Comparison of ENCODE assay signal across 8 cellular contexts in genomic region chr17:7213895-7214299, GRCh38. TPM values are rescaled to one million over a fixed set of nuclear protein-coding genes. Genes with fewer than 3 reads are reported as not detected.
DNase-seq lines count a peak whose midpoint lies in the region; ATAC-seq, FAIRE-seq and TF ChIP-seq lines count a peak whose summit lies in the region.

No MANE protein-coding gene starts in this region.

- TF ChIP-seq EP300 in HepG2 (IDR thresholded peaks at IDR 0.05; ENCODE audit: low read depth in 2 of 2, low read length in 2 of 2) (0 out of 4 replicates have a peak, but pooled peaks of 1 of the 2 experiments have one; percentile 54), HepG2 (CRISPR knock-in tag; IDR thresholded peaks at IDR 0.05; ENCODE audit: borderline replicate concordance) (no peak)

- H2AFZ ChIP-seq in SU-DHL-6 (ENCODE audit: low read depth, low read length, severe bottlenecking): no peak overlapping the region
- no peak overlapping the region for H2AFZ ChIP-seq in HepG2 (ENCODE audit: low read length)

- H3K27ac ChIP-seq in SU-DHL-6 (ENCODE audit: low read depth, low read length): no peak overlapping the region
- peak overlapping the region; percentile 53 for H3K27ac ChIP-seq in HepG2 (ENCODE audit: extremely low read length, insufficient read depth, low read length)
- H3K27ac ChIP-seq in stomach smooth muscle (ENCODE audit: low read length): no peak overlapping the region

- CTCF ChIA-PET in HepG2 (lab: Yijun Ruan, JAX; ENCODE audit: low intra/inter-chr PET ratio, low total read pairs): interaction anchor here (1.9 kb wide), 1 partner anchor 168 kb away, joined by 10 read pairs; no protein-coding TSS in a partner anchor

- in situ Hi-C loops in ACHN (cut with HindIII; ENCODE audit: low pct_ligation_motif_present, low pct_unique_long_range_greater_than_20kb, low sequenced_read_pairs) (no loop called here), HepG2 (cut with HindIII; ENCODE audit: extremely low pct_ligation_motif_present, low pct_unique_long_range_greater_than_20kb) (no loop called here)

- H3K9me2 ChIP-seq in SU-DHL-6 (replicated peaks; ENCODE audit: insufficient read depth, low read length): no peaks in the 10 kb centered on the region

- H4K20me1 ChIP-seq in SU-DHL-6 (ENCODE audit: low read depth, low read length) (no peaks in the 10 kb centered on the region), HepG2 (ENCODE audit: insufficient read depth, low read length) (no peaks in the 10 kb centered on the region)

- ATAC-seq in HepG2 (no peak), HG02840 (IDR thresholded peaks at IDR 0.05; ENCODE audit: low FRiP score, unreplicated experiment) (no peak)

- BruUV-seq in HepG2 (replicated peaks; lab: Mats Ljungman, UMichigan): no TSS peak

- H3K27me3 ChIP-seq in SU-DHL-6 (ENCODE audit: low read length) (no peaks in the 10 kb centered on the region), HepG2 (ENCODE audit: control insufficient read depth in 1 of 2, insufficient read depth in 2 of 2, low read length in 2 of 2) (peaks cover 0 to 8% of the 10 kb centered on the region in 2 experiments; a peak in 3 of 5 replicates), stomach smooth muscle (ENCODE audit: control insufficient read depth in 1 of 2, insufficient read depth in 2 of 2, low read length in 2 of 2) (no peaks in the 10 kb centered on the region)

- peak; percentile 56 for FAIRE-seq in HepG2 (lab: Jason Lieb, UNC)

- intact Hi-C loops in HepG2 (cut with micrococcal nuclease; ENCODE audit: unreplicated experiment): loop anchor here (5.0 kb wide), 1 partner anchor 37 kb away; the partner anchor contains the start of gene ASGR1

- H3F3A ChIP-seq in SU-DHL-6 (ENCODE audit: insufficient read depth): peaks cover 5% of the 10 kb centered on the region; the same call in 1 of the 2 replicates

- no peaks in the 10 kb centered on the region for H3K79me2 ChIP-seq in SU-DHL-6 (ENCODE audit: insufficient read depth, low read length)
- H3K79me2 ChIP-seq in HepG2 (ENCODE audit: insufficient read depth, low read length): no peaks in the 10 kb centered on the region

- peak overlapping the region; percentile 67 for H3K4me2 ChIP-seq in SU-DHL-6 (ENCODE audit: low read depth, low read length, poor library complexity, severe bottlenecking)
- peak overlapping the region; percentile 77 for H3K4me2 ChIP-seq in HepG2 (ENCODE audit: low read depth, low read length)

- DNase-seq in ACHN (peak; percentile 73), GM12864 (ENCODE audit: low read depth) (no peak), NCI-H1417 treated with DMSO at 0.1 percent for 48 hours (lab: John Stamatoyannopoulos, UW) (peak; percentile 88), dermis blood vessel endothelial cell (peak; percentile 86), HepG2 (ENCODE audit: low spot score) (peak; percentile 86)

- H3K4me1 ChIP-seq in HepG2 (ENCODE audit: insufficient read depth, low read length) (peaks cover 49% of the 10 kb centered on the region), stomach smooth muscle (ENCODE audit: control insufficient read depth, insufficient read depth, low read length) (peaks cover 52% of the 10 kb centered on the region)

- H3K36me3 ChIP-seq in SU-DHL-6 (ENCODE audit: low read length): no peaks in the 10 kb centered on the region
- no peaks in the 10 kb centered on the region for H3K36me3 ChIP-seq in HepG2 (replicated peaks in 1 of 2; ENCODE audit: control insufficient read depth in 1 of 2, insufficient read depth in 2 of 2, low read length in 2 of 2)
- H3K36me3 ChIP-seq in stomach smooth muscle (ENCODE audit: control insufficient read depth in 2 of 2, insufficient read depth in 2 of 2, low read length in 2 of 2): no peaks in the 10 kb centered on the region

- peak overlapping the region; percentile 42 for H3K4me3 ChIP-seq in GM12864 (ENCODE audit: low read depth, low read length)
- peak overlapping the region; percentile 46 for H3K4me3 ChIP-seq in SU-DHL-6 (ENCODE audit: insufficient read depth, low read length, poor library complexity, severe bottlenecking)
- peak overlapping the region in 2 of 3 experiments; percentile 19 to 68; a peak in 2 of 6 replicates for H3K4me3 ChIP-seq in HepG2 (replicated peaks in 1 of 3; ENCODE audit: insufficient read depth in 1 of 3, low read depth in 2 of 3, low read length in 3 of 3)
- peak overlapping the region; percentile 31 to 83 for H3K4me3 ChIP-seq in stomach smooth muscle (ENCODE audit: low read length in 2 of 2)

- POLR2A ChIA-PET in HepG2 (lab: Yijun Ruan, JAX): interaction anchor here (1.2 to 2.9 kb wide), 7 partner anchors 20 to 178 kb away, joined by 3 to 35 read pairs (median 5); partner anchors contain the start of genes ASGR1, DVL2 and SLC16A13

- TF ChIP-seq POLR2A in HepG2 (IDR thresholded peaks at IDR 0.05; ENCODE audit: insufficient read depth in 1 of 2, low read depth in 2 of 2, low read length in 2 of 2): no peak

- H3K9ac ChIP-seq in SU-DHL-6 (ENCODE audit: low read length): no peak overlapping the region
- H3K9ac ChIP-seq in HepG2 (ENCODE audit: insufficient read depth, low read depth, low read length): no peak overlapping the region
- H3K9ac ChIP-seq in stomach smooth muscle (ENCODE audit: low read length in 2 of 2): peak overlapping the region; percentile 36 to 46

- H3K9me3 ChIP-seq in SU-DHL-6 (ENCODE audit: insufficient read depth, low read length) (no peaks in the 10 kb centered on the region), HepG2 (ENCODE audit: low read length) (no peaks in the 10 kb centered on the region), stomach smooth muscle (ENCODE audit: control insufficient read depth in 2 of 2, low read length in 2 of 2) (no peaks in the 10 kb centered on the region)

- TF ChIP-seq CTCF in GM12864 (IDR thresholded peaks at IDR 0.05; ENCODE audit: low read depth, low read length, missing control alignments) (peak; percentile 60), SU-DHL-6 (IDR thresholded peaks at IDR 0.05; ENCODE audit: insufficient read depth, low read length, poor library complexity, severe bottlenecking) (peak; percentile 29), HepG2 (CRISPR knock-in tag; IDR thresholded peaks at IDR 0.05) (peak; percentile 55)

- WGBS in HepG2 (ENCODE audit: low lambda C conversion rate): 8% methylated on average over 14 of the region's 15 CpGs

- TF ChIP-seq RAD21 in HepG2 (CRISPR knock-in tag; IDR thresholded peaks at IDR 0.05): 0 out of 2 replicates have a peak, but pooled peaks have one; percentile 39

RNA-seq across cellular contexts. Expression of gene DLG4, which starts 5.7 kb away (rescaled TPM):
- total RNA-seq in dermis blood vessel endothelial cell (13.4 and 21.5 TPM in 2 replicates), HepG2 (2016; rRNA removed; fragmentation: Illumina TruSeq; extraction: Trizol) (0.25 and 0.71 TPM in 2 replicates)
- total RNA-seq in HepG2 (2016; cell fraction: cytosol; rRNA removed; fragmentation: Illumina TruSeq; extraction: Trizol; ENCODE audit: low read depth): under 0.01 TPM in 1 of 2 replicates, not detected in the other
- total RNA-seq in HepG2 (2016; cell fraction: insoluble cytoplasmic fraction; rRNA removed; fragmentation: Illumina TruSeq; extraction: Trizol): 0.40 and 0.69 TPM in 2 replicates
- total RNA-seq in HepG2 (2016; cell fraction: membrane; rRNA removed; fragmentation: Illumina TruSeq; extraction: Trizol): 0.40 and 0.52 TPM in 2 replicates
- 1.3 and 1.6 TPM in 2 replicates for total RNA-seq in HepG2 (2016; cell fraction: nucleus; rRNA removed; fragmentation: Illumina TruSeq; extraction: Trizol)
- polyA plus RNA-seq in HepG2 (2011; rRNA removed): 3.9 and 4.3 TPM in 2 replicates
- polyA plus RNA-seq in HepG2 (2011; cell fraction: cytosol; rRNA removed): 1.1 and 2.0 TPM in 2 replicates
- polyA plus RNA-seq in HepG2 (2011; cell fraction: nucleus; rRNA removed): 22.1 and 26.3 TPM in 2 replicates
- polyA plus RNA-seq in HepG2 (2012): 3.7 and 4.4 TPM in 2 replicates
- polyA plus RNA-seq in HepG2 (2016; cell fraction: cytosol; fragmentation: Illumina TruSeq; extraction: Trizol; ENCODE audit: low read depth): 0.18 and 0.33 TPM in 2 replicates
- 0.32 and 0.49 TPM in 2 replicates for polyA plus RNA-seq in HepG2 (2016; cell fraction: insoluble cytoplasmic fraction; fragmentation: Illumina TruSeq; extraction: Trizol; ENCODE audit: low read depth)
- polyA plus RNA-seq in HepG2 (2016; cell fraction: membrane; fragmentation: Illumina TruSeq; extraction: Trizol; ENCODE audit: low read depth): 0.53 and 0.70 TPM in 2 replicates
- polyA plus RNA-seq in HepG2 (2016; cell fraction: nucleus; fragmentation: Illumina TruSeq; extraction: Trizol; ENCODE audit: insufficient read depth, low read depth): 2.4 and 4.5 TPM in 2 replicates
- 3.3 and 3.4 TPM in 2 replicates for polyA minus RNA-seq in HepG2 (2011; rRNA and poly(A)+ RNA removed; ENCODE audit: low replicate concordance)
- 2.1 and 2.4 TPM in 2 replicates for polyA minus RNA-seq in HepG2 (2011; cell fraction: cytosol; rRNA and poly(A)+ RNA removed)
- polyA minus RNA-seq in HepG2 (2011; cell fraction: nucleus; rRNA and poly(A)+ RNA removed): 4.0 and 4.2 TPM in 2 replicates

RNA-seq across cellular contexts. Expression of gene ACADVL, which starts 5.8 kb away (rescaled TPM):
- total RNA-seq in dermis blood vessel endothelial cell: 196 and 385 TPM in 2 replicates
- total RNA-seq in HepG2 (2016; rRNA removed; fragmentation: Illumina TruSeq; extraction: Trizol): 106 and 219 TPM in 2 replicates
- total RNA-seq in HepG2 (2016; cell fraction: cytosol; rRNA removed; fragmentation: Illumina TruSeq; extraction: Trizol; ENCODE audit: low read depth): 29.7 and 32.3 TPM in 2 replicates
- total RNA-seq in HepG2 (2016; cell fraction: insoluble cytoplasmic fraction; rRNA removed; fragmentation: Illumina TruSeq; extraction: Trizol): 112 and 237 TPM in 2 replicates
- 44.6 and 53.4 TPM in 2 replicates for total RNA-seq in HepG2 (2016; cell fraction: membrane; rRNA removed; fragmentation: Illumina TruSeq; extraction: Trizol)
- 207 and 230 TPM in 2 replicates for total RNA-seq in HepG2 (2016; cell fraction: nucleus; rRNA removed; fragmentation: Illumina TruSeq; extraction: Trizol)
- polyA plus RNA-seq in HepG2 (2011; rRNA removed): 412 and 521 TPM in 2 replicates
- 135 and 196 TPM in 2 replicates for polyA plus RNA-seq in HepG2 (2011; cell fraction: cytosol; rRNA removed)
- polyA plus RNA-seq in HepG2 (2011; cell fraction: nucleus; rRNA removed): 5,199 and 5,548 TPM in 2 replicates
- polyA plus RNA-seq in HepG2 (2012): 315 and 441 TPM in 2 replicates
- 17.9 and 19.9 TPM in 2 replicates for polyA plus RNA-seq in HepG2 (2016; cell fraction: cytosol; fragmentation: Illumina TruSeq; extraction: Trizol; ENCODE audit: low read depth)
- 93.8 and 107 TPM in 2 replicates for polyA plus RNA-seq in HepG2 (2016; cell fraction: insoluble cytoplasmic fraction; fragmentation: Illumina TruSeq; extraction: Trizol; ENCODE audit: low read depth)
- polyA plus RNA-seq in HepG2 (2016; cell fraction: membrane; fragmentation: Illumina TruSeq; extraction: Trizol; ENCODE audit: low read depth): 31.9 and 34.8 TPM in 2 replicates
- polyA plus RNA-seq in HepG2 (2016; cell fraction: nucleus; fragmentation: Illumina TruSeq; extraction: Trizol; ENCODE audit: insufficient read depth, low read depth): 578 and 583 TPM in 2 replicates
- 253 and 530 TPM in 2 replicates for polyA minus RNA-seq in HepG2 (2011; rRNA and poly(A)+ RNA removed; ENCODE audit: low replicate concordance)
- 79.8 and 87.7 TPM in 2 replicates for polyA minus RNA-seq in HepG2 (2011; cell fraction: cytosol; rRNA and poly(A)+ RNA removed)
- 354 and 373 TPM in 2 replicates for polyA minus RNA-seq in HepG2 (2011; cell fraction: nucleus; rRNA and poly(A)+ RNA removed)

RNA-seq across cellular contexts. Expression of gene DVL2, which starts 20.4 kb away (rescaled TPM):
- total RNA-seq in dermis blood vessel endothelial cell (32.8 and 45.7 TPM in 2 replicates), HepG2 (2016; rRNA removed; fragmentation: Illumina TruSeq; extraction: Trizol) (27.2 and 38.2 TPM in 2 replicates)
- total RNA-seq in HepG2 (2016; cell fraction: cytosol; rRNA removed; fragmentation: Illumina TruSeq; extraction: Trizol; ENCODE audit: low read depth): 37.2 and 38.8 TPM in 2 replicates
- total RNA-seq in HepG2 (2016; cell fraction: insoluble cytoplasmic fraction; rRNA removed; fragmentation: Illumina TruSeq; extraction: Trizol): 22.7 and 41.3 TPM in 2 replicates
- total RNA-seq in HepG2 (2016; cell fraction: membrane; rRNA removed; fragmentation: Illumina TruSeq; extraction: Trizol): 32.1 and 32.7 TPM in 2 replicates
- 38.1 and 39.7 TPM in 2 replicates for total RNA-seq in HepG2 (2016; cell fraction: nucleus; rRNA removed; fragmentation: Illumina TruSeq; extraction: Trizol)
- 5.7 and 7.0 TPM in 2 replicates for polyA plus RNA-seq in HepG2 (2011; rRNA removed)
- 4.7 and 6.4 TPM in 2 replicates for polyA plus RNA-seq in HepG2 (2011; cell fraction: cytosol; rRNA removed)
- polyA plus RNA-seq in HepG2 (2011; cell fraction: nucleus; rRNA removed): 29.2 and 36.2 TPM in 2 replicates
- polyA plus RNA-seq in HepG2 (2012): 20.0 and 24.6 TPM in 2 replicates
- polyA plus RNA-seq in HepG2 (2016; cell fraction: cytosol; fragmentation: Illumina TruSeq; extraction: Trizol; ENCODE audit: low read depth): 11.1 and 12.5 TPM in 2 replicates
- 22.5 and 26.2 TPM in 2 replicates for polyA plus RNA-seq in HepG2 (2016; cell fraction: insoluble cytoplasmic fraction; fragmentation: Illumina TruSeq; extraction: Trizol; ENCODE audit: low read depth)
- polyA plus RNA-seq in HepG2 (2016; cell fraction: membrane; fragmentation: Illumina TruSeq; extraction: Trizol; ENCODE audit: low read depth): 18.3 and 21.6 TPM in 2 replicates
- polyA plus RNA-seq in HepG2 (2016; cell fraction: nucleus; fragmentation: Illumina TruSeq; extraction: Trizol; ENCODE audit: insufficient read depth, low read depth): 51.6 and 51.8 TPM in 2 replicates
- 35.3 and 40.5 TPM in 2 replicates for polyA minus RNA-seq in HepG2 (2011; rRNA and poly(A)+ RNA removed; ENCODE audit: low replicate concordance)
- 10.3 and 10.8 TPM in 2 replicates for polyA minus RNA-seq in HepG2 (2011; cell fraction: cytosol; rRNA and poly(A)+ RNA removed)
- polyA minus RNA-seq in HepG2 (2011; cell fraction: nucleus; rRNA and poly(A)+ RNA removed): 33.6 and 37.0 TPM in 2 replicates

RNA-seq across cellular contexts. Expression of gene PHF23, which starts 25.4 kb away (rescaled TPM):
- total RNA-seq in dermis blood vessel endothelial cell: 41.4 and 42.8 TPM in 2 replicates
- total RNA-seq in HepG2 (2016; rRNA removed; fragmentation: Illumina TruSeq; extraction: Trizol): 33.2 and 37.5 TPM in 2 replicates
- 10.5 and 10.6 TPM in 2 replicates for total RNA-seq in HepG2 (2016; cell fraction: cytosol; rRNA removed; fragmentation: Illumina TruSeq; extraction: Trizol; ENCODE audit: low read depth)
- total RNA-seq in HepG2 (2016; cell fraction: insoluble cytoplasmic fraction; rRNA removed; fragmentation: Illumina TruSeq; extraction: Trizol): 33.3 and 34.6 TPM in 2 replicates
- 23.7 and 24.5 TPM in 2 replicates for total RNA-seq in HepG2 (2016; cell fraction: membrane; rRNA removed; fragmentation: Illumina TruSeq; extraction: Trizol)
- 13.4 and 18.2 TPM in 2 replicates for total RNA-seq in HepG2 (2016; cell fraction: nucleus; rRNA removed; fragmentation: Illumina TruSeq; extraction: Trizol)
- 27.6 and 30.9 TPM in 2 replicates for polyA plus RNA-seq in HepG2 (2011; rRNA removed)
- 19.6 and 22.8 TPM in 2 replicates for polyA plus RNA-seq in HepG2 (2011; cell fraction: cytosol; rRNA removed)
- polyA plus RNA-seq in HepG2 (2011; cell fraction: nucleus; rRNA removed): 13.4 and 14.0 TPM in 2 replicates
- polyA plus RNA-seq in HepG2 (2012): 18.6 and 20.8 TPM in 2 replicates
- polyA plus RNA-seq in HepG2 (2016; cell fraction: cytosol; fragmentation: Illumina TruSeq; extraction: Trizol; ENCODE audit: low read depth): 5.8 and 6.4 TPM in 2 replicates
- 41.4 and 41.6 TPM in 2 replicates for polyA plus RNA-seq in HepG2 (2016; cell fraction: insoluble cytoplasmic fraction; fragmentation: Illumina TruSeq; extraction: Trizol; ENCODE audit: low read depth)
- polyA plus RNA-seq in HepG2 (2016; cell fraction: membrane; fragmentation: Illumina TruSeq; extraction: Trizol; ENCODE audit: low read depth): 11.9 and 12.0 TPM in 2 replicates
- polyA plus RNA-seq in HepG2 (2016; cell fraction: nucleus; fragmentation: Illumina TruSeq; extraction: Trizol; ENCODE audit: insufficient read depth, low read depth): 31.1 and 36.5 TPM in 2 replicates
- 20.5 and 70.5 TPM in 2 replicates for polyA minus RNA-seq in HepG2 (2011; rRNA and poly(A)+ RNA removed; ENCODE audit: low replicate concordance)
- polyA minus RNA-seq in HepG2 (2011; cell fraction: cytosol; rRNA and poly(A)+ RNA removed): 13.2 and 14.7 TPM in 2 replicates
- polyA minus RNA-seq in HepG2 (2011; cell fraction: nucleus; rRNA and poly(A)+ RNA removed): 9.0 and 11.4 TPM in 2 replicates

RNA-seq across cellular contexts. Expression of gene GABARAP, which starts 28.4 kb away (rescaled TPM):
- total RNA-seq in dermis blood vessel endothelial cell: 148 and 196 TPM in 2 replicates
- 161 and 239 TPM in 2 replicates for total RNA-seq in HepG2 (2016; rRNA removed; fragmentation: Illumina TruSeq; extraction: Trizol)
- 90.5 and 100 TPM in 2 replicates for total RNA-seq in HepG2 (2016; cell fraction: cytosol; rRNA removed; fragmentation: Illumina TruSeq; extraction: Trizol; ENCODE audit: low read depth)
- 168 and 250 TPM in 2 replicates for total RNA-seq in HepG2 (2016; cell fraction: insoluble cytoplasmic fraction; rRNA removed; fragmentation: Illumina TruSeq; extraction: Trizol)
- 138 and 155 TPM in 2 replicates for total RNA-seq in HepG2 (2016; cell fraction: membrane; rRNA removed; fragmentation: Illumina TruSeq; extraction: Trizol)
- total RNA-seq in HepG2 (2016; cell fraction: nucleus; rRNA removed; fragmentation: Illumina TruSeq; extraction: Trizol): 68.4 and 69.0 TPM in 2 replicates
- polyA plus RNA-seq in HepG2 (2011; rRNA removed): 274 and 310 TPM in 2 replicates
- polyA plus RNA-seq in HepG2 (2011; cell fraction: cytosol; rRNA removed): 305 and 428 TPM in 2 replicates
- polyA plus RNA-seq in HepG2 (2011; cell fraction: nucleus; rRNA removed): 83.2 and 122 TPM in 2 replicates
- polyA plus RNA-seq in HepG2 (2012): 331 and 348 TPM in 2 replicates
- polyA plus RNA-seq in HepG2 (2016; cell fraction: cytosol; fragmentation: Illumina TruSeq; extraction: Trizol; ENCODE audit: low read depth): 210 and 241 TPM in 2 replicates
- polyA plus RNA-seq in HepG2 (2016; cell fraction: insoluble cytoplasmic fraction; fragmentation: Illumina TruSeq; extraction: Trizol; ENCODE audit: low read depth): 472 and 477 TPM in 2 replicates
- 260 and 279 TPM in 2 replicates for polyA plus RNA-seq in HepG2 (2016; cell fraction: membrane; fragmentation: Illumina TruSeq; extraction: Trizol; ENCODE audit: low read depth)
- 204 and 210 TPM in 2 replicates for polyA plus RNA-seq in HepG2 (2016; cell fraction: nucleus; fragmentation: Illumina TruSeq; extraction: Trizol; ENCODE audit: insufficient read depth, low read depth)
- polyA minus RNA-seq in HepG2 (2011; rRNA and poly(A)+ RNA removed; ENCODE audit: low replicate concordance): 234 and 265 TPM in 2 replicates
- polyA minus RNA-seq in HepG2 (2011; cell fraction: cytosol; rRNA and poly(A)+ RNA removed): 83.4 and 114 TPM in 2 replicates
- polyA minus RNA-seq in HepG2 (2011; cell fraction: nucleus; rRNA and poly(A)+ RNA removed): 37.2 and 53.3 TPM in 2 replicates

Comparison
In these comparisons a context has a peak if more than half of its experiments do, and no peak if none do; other contexts are left out.
1. H3K9ac ChIP-seq: peak in stomach smooth muscle (2 of 2); none in SU-DHL-6 (single experiment) and HepG2 (single experiment).
2. Peak in every context shown above with its lines, with median percentiles within 50 percentile points of each other: H3K4me3 ChIP-seq and CTCF ChIP-seq.